ENCODE assay signal across 8 cellular contexts in the genomic region with DNA sequence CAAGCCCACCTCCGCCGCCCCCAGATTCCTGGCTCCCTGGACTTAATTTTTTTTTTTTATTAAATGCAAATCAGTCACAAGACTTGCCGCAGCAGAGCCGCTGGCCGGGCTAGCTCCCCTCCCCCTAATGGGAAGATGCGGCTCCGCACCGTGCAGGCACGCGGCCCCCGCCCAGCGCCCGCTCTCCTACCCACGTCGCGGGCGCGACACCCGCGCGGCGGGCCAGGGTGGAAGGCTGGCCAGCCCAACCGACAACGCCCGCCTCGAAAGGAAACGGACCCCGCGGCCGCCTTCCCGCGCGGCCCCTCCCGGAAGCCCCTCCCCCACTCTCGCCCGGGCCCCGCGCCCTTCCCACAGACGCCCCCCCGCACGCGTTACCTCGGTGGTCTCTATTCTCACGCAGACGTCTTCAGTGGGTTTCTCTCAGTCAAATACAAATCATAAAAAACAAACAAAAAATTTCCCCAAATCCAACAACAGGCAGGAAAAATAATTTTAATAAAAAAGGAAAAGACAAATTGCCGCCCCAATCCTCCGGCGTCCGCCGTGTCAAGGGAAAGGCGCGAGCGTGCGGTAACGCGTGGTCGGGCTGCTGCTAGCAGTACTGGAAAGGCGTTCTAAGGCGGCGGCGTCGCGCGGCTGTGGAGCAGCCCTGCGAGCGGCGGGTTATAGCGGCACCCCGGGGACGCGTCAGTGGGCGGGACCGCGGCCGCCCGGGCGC. TPM values are rescaled to one million over a fixed set of nuclear protein-coding genes. Genes with fewer than 3 reads are reported as not detected.
DNase-seq lines count a peak whose midpoint lies in the region; ATAC-seq and TF ChIP-seq lines count a peak whose summit lies in the region.

A gene (minus strand): TSS at position 643 of the 721 bp plus-strand sequence. CDS start 1,480 bp downstream, outside the sequence.

- H3K36me3 Mint-ChIP-seq in activated T-helper 2 cell treated with anti-CD3 and anti-CD28 coated beads, Interferon-gamma antibody, Interleukin-2, Interleukin-4, amounts not matched to agents 10 μg/mL and 5 μg/mL and 100 μg/mL, durations not matched to agents 14 hours and 24 hours and 36 hours (ENCODE audit: low read depth) = peaks cover 46% of the 10 kb centered on the region
- peaks cover 29% of the 10 kb centered on the region for H3K36me3 Mint-ChIP-seq in natural killer cell
- H3K36me3 Mint-ChIP-seq in stimulated activated naive CD8-positive, alpha-beta T cell treated with anti-CD3 and anti-CD28 coated beads, Interleukin-15, Interleukin-2, amounts not matched to agents 100 ng/mL and 50 ng/mL, for 24 hours (ENCODE audit: low read depth) = peaks cover 47% of the 10 kb centered on the region

- TF ChIP-seq EP300 in Ishikawa (IDR thresholded peaks at IDR 0.05; ENCODE audit: borderline replicate concordance) = no peak; the same call in 1 of the 2 replicates

- H3K4me1 Mint-ChIP-seq in activated T-helper 2 cell treated with anti-CD3 and anti-CD28 coated beads, Interferon-gamma antibody, Interleukin-2, Interleukin-4, amounts not matched to agents 10 μg/mL and 5 μg/mL and 100 μg/mL, durations not matched to agents 14 hours and 24 hours and 36 hours (ENCODE audit: low read depth) = peaks cover 52% of the 10 kb centered on the region
- H3K4me1 Mint-ChIP-seq in natural killer cell = peaks cover 68 to 69% of the 10 kb centered on the region in 2 donors
- peaks cover 73% of the 10 kb centered on the region for H3K4me1 Mint-ChIP-seq in stimulated activated naive CD8-positive, alpha-beta T cell treated with anti-CD3 and anti-CD28 coated beads, Interleukin-15, Interleukin-2, amounts not matched to agents 100 ng/mL and 50 ng/mL, for 24 hours (ENCODE audit: low read depth)

- peak within 1 kb of the TSS; percentile 92 for H3K4me3 Mint-ChIP-seq in activated T-helper 2 cell treated with anti-CD3 and anti-CD28 coated beads, Interferon-gamma antibody, Interleukin-2, Interleukin-4, amounts not matched to agents 10 μg/mL and 5 μg/mL and 100 μg/mL, durations not matched to agents 14 hours and 24 hours and 36 hours (ENCODE audit: low read depth)
- H3K4me3 Mint-ChIP-seq in natural killer cell = peak within 1 kb of the TSS; percentile 100
- H3K4me3 Mint-ChIP-seq in stimulated activated naive CD8-positive, alpha-beta T cell treated with anti-CD3 and anti-CD28 coated beads, Interleukin-15, Interleukin-2, amounts not matched to agents 100 ng/mL and 50 ng/mL, for 24 hours = peak within 1 kb of the TSS; percentile 95

- DNase-seq in DMS53 treated with DMSO at 0.1 percent for 48 hours (lab: John Stamatoyannopoulos, UW; ENCODE audit: unreplicated experiment) (peak; percentile 97), RPMI7951 (ENCODE audit: low read depth) (peak; percentile 92), fibroblast of mammary gland (ENCODE audit: low read depth) (peak; percentile 84), natural killer cell (peak; percentile 97)
- peak; percentile 95 for DNase-seq in activated T-helper 2 cell treated with anti-CD3 and anti-CD28 coated beads, Interferon-gamma antibody, Interleukin-2, Interleukin-4, amounts not matched to agents 10 μg/mL and 5 μg/mL and 100 μg/mL, durations not matched to agents 14 hours and 24 hours and 36 hours (ENCODE audit: low spot score)

- ATAC-seq in GM21529 (IDR thresholded peaks at IDR 0.05; ENCODE audit: unreplicated experiment) (peak; percentile 80), natural killer cell (peak; percentile 81 to 96 (median 81))

- no peaks in the 10 kb centered on the region for H3K9me3 Mint-ChIP-seq in activated T-helper 2 cell treated with anti-CD3 and anti-CD28 coated beads, Interferon-gamma antibody, Interleukin-2, Interleukin-4, amounts not matched to agents 10 μg/mL and 5 μg/mL and 100 μg/mL, durations not matched to agents 14 hours and 24 hours and 36 hours
- H3K9me3 Mint-ChIP-seq in natural killer cell = no peaks in the 10 kb centered on the region
- no peaks in the 10 kb centered on the region for H3K9me3 Mint-ChIP-seq in stimulated activated naive CD8-positive, alpha-beta T cell treated with anti-CD3 and anti-CD28 coated beads, Interleukin-15, Interleukin-2, amounts not matched to agents 100 ng/mL and 50 ng/mL, for 24 hours

- no peak for TF ChIP-seq RAD21 in Ishikawa (IDR thresholded peaks at IDR 0.05; ENCODE audit: low read depth)

- peak within 1 kb of the TSS; percentile 95 for H3K27ac Mint-ChIP-seq in activated T-helper 2 cell treated with anti-CD3 and anti-CD28 coated beads, Interferon-gamma antibody, Interleukin-2, Interleukin-4, amounts not matched to agents 10 μg/mL and 5 μg/mL and 100 μg/mL, durations not matched to agents 14 hours and 24 hours and 36 hours
- peak within 1 kb of the TSS; percentile 99 for H3K27ac Mint-ChIP-seq in natural killer cell
- peak within 1 kb of the TSS; percentile 100 for H3K27ac Mint-ChIP-seq in stimulated activated naive CD8-positive, alpha-beta T cell treated with anti-CD3 and anti-CD28 coated beads, Interleukin-15, Interleukin-2, amounts not matched to agents 100 ng/mL and 50 ng/mL, for 24 hours

- H3K27me3 Mint-ChIP-seq in activated T-helper 2 cell treated with anti-CD3 and anti-CD28 coated beads, Interferon-gamma antibody, Interleukin-2, Interleukin-4, amounts not matched to agents 10 μg/mL and 5 μg/mL and 100 μg/mL, durations not matched to agents 14 hours and 24 hours and 36 hours (ENCODE audit: low read depth) = no peaks in the 10 kb centered on the region
- no peaks in the 10 kb centered on the region for H3K27me3 Mint-ChIP-seq in natural killer cell (ENCODE audit: low read depth in 2 of 2)
- no peaks in the 10 kb centered on the region for H3K27me3 Mint-ChIP-seq in stimulated activated naive CD8-positive, alpha-beta T cell treated with anti-CD3 and anti-CD28 coated beads, Interleukin-15, Interleukin-2, amounts not matched to agents 100 ng/mL and 50 ng/mL, for 24 hours

- intact Hi-C loops in activated T-helper 2 cell treated with anti-CD3 and anti-CD28 coated beads, Interferon-gamma antibody, Interleukin-2, Interleukin-4, amounts not matched to agents 10 μg/mL and 5 μg/mL and 100 μg/mL, durations not matched to agents 14 hours and 24 hours and 36 hours (cut with micrococcal nuclease) = loop anchor here (1.0 to 10.0 kb wide), 10 partner anchors 11 to 1443 kb away; a partner anchor contains a TSS
- intact Hi-C loops in natural killer cell (cut with micrococcal nuclease) = loop anchor here (1.0 to 10.0 kb wide), 9 partner anchors 11 to 1333 kb away; a partner anchor contains a TSS

- TF ChIP-seq CTCF in fibroblast of mammary gland (conservative IDR thresholded peaks at IDR 0.05; ENCODE audit: control insufficient read depth, insufficient read depth, low read depth, low read length) (no peak), natural killer cell (IDR thresholded peaks at IDR 0.05) (no peak)

- H3K4me3 ChIP-seq in fibroblast of mammary gland (ENCODE audit: control insufficient read depth, low read depth, low read length) = peak within 1 kb of the TSS; percentile 98

TF ChIP-seq in Ishikawa, 13 proteins besides CTCF, POLR2A, EP300 and RAD21 (continues in another document):
- TF ChIP-seq TAF1 (IDR thresholded peaks at IDR 0.05; ENCODE audit: low read depth) (peak; percentile 99), YY1 (IDR thresholded peaks at IDR 0.05; ENCODE audit: low read depth) (0 out of 2 replicates have a peak, but pooled peaks have one; percentile 52), CEBPB (IDR thresholded peaks at IDR 0.05) (peak; percentile 3; the same call in 1 of the 2 replicates), ZBTB7A (IDR thresholded peaks at IDR 0.05; ENCODE audit: low read depth) (0 out of 2 replicates have a peak, but pooled peaks have one; percentile 30), FOXM1 (IDR thresholded peaks at IDR 0.05; ENCODE audit: borderline replicate concordance, low read depth) (no peak), TCF12 (IDR thresholded peaks at IDR 0.05; ENCODE audit: low read depth) (peak; percentile 37; the same call in 1 of the 2 replicates)
- TF ChIP-seq, protein P1, sequence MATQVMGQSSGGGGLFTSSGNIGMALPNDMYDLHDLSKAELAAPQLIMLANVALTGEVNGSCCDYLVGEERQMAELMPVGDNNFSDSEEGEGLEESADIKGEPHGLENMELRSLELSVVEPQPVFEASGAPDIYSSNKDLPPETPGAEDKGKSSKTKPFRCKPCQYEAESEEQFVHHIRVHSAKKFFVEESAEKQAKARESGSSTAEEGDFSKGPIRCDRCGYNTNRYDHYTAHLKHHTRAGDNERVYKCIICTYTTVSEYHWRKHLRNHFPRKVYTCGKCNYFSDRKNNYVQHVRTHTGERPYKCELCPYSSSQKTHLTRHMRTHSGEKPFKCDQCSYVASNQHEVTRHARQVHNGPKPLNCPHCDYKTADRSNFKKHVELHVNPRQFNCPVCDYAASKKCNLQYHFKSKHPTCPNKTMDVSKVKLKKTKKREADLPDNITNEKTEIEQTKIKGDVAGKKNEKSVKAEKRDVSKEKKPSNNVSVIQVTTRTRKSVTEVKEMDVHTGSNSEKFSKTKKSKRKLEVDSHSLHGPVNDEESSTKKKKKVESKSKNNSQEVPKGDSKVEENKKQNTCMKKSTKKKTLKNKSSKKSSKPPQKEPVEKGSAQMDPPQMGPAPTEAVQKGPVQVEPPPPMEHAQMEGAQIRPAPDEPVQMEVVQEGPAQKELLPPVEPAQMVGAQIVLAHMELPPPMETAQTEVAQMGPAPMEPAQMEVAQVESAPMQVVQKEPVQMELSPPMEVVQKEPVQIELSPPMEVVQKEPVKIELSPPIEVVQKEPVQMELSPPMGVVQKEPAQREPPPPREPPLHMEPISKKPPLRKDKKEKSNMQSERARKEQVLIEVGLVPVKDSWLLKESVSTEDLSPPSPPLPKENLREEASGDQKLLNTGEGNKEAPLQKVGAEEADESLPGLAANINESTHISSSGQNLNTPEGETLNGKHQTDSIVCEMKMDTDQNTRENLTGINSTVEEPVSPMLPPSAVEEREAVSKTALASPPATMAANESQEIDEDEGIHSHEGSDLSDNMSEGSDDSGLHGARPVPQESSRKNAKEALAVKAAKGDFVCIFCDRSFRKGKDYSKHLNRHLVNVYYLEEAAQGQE (IDR thresholded peaks at IDR 0.05; ENCODE audit: low read depth) = peak; percentile 11; the same call in 1 of the 2 replicates
- TF ChIP-seq, protein P2, sequence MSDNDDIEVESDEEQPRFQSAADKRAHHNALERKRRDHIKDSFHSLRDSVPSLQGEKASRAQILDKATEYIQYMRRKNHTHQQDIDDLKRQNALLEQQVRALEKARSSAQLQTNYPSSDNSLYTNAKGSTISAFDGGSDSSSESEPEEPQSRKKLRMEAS (IDR thresholded peaks at IDR 0.05) = peak; percentile 91

RNA-seq across cellular contexts. Expression of the gene that starts here (rescaled TPM):
- 246 and 317 TPM in 2 replicates for total RNA-seq in RPMI7951 (2014; rRNA removed; shearing (Covaris generic))
- total RNA-seq in activated T-helper 2 cell treated with anti-CD3 and anti-CD28 coated beads, Interferon-gamma antibody, Interleukin-2, Interleukin-4, amounts not matched to agents 10 μg/mL and 5 μg/mL and 100 μg/mL, durations not matched to agents 14 hours and 24 hours and 36 hours = 141 and 143 TPM in 2 replicates
- total RNA-seq in natural killer cell = 100 to 1,000 TPM; 131 to 241 (median 167) TPM

Comparison
In these comparisons a context has a peak if more than half of its experiments do, and no peak if none do; other contexts are left out.
1. Peak in every context shown above with its lines: DNase-seq, ATAC-seq and H3K4me3 ChIP-seq.